In genomic region chr5:14415516-14416074, GRCh38 we compare ENCODE assay signal across 11 cellular contexts.
DNase-seq lines count a peak whose midpoint lies in the region; ATAC-seq and TF ChIP-seq lines count a peak whose summit lies in the region.
"Had no signal": no experiment of that assay in that cellular context is flagged by ENCODE, and none has a peak within 500 bp of the region (broad histone marks: within the 10 kb centered on the region; RNA-seq: fewer than 3 reads in every experiment).

No MANE protein-coding gene starts in this region.

- 78 to 85% methylated on average over 6 of the region's 6 CpGs for WGBS in GM23248 (ENCODE audit: low coverage in 1 of 2, low lambda C conversion rate in 2 of 2, missing lambda C conversion rate in 2 of 2), 2 experiments

- no peak overlapping the region for H3K9ac ChIP-seq in GM23248

- peak; percentile 54 for DNase-seq in GM06990 (ENCODE audit: extremely low read depth, insufficient read length)
- no peak for DNase-seq in GM23248
- DNase-seq in activated T-helper 1 cell treated with anti-CD3 and anti-CD28 coated beads, Interleukin-12 subunit alpha, Interleukin-12 subunit beta, Interleukin-2, Interleukin-4 antibody, amounts not matched to agents 30 ng/mL and 10 ng/mL and 1 ng/mL, durations not matched to agents 14 hours and 24 hours and 36 hours (ENCODE audit: low spot score): no peak
- DNase-seq in memory B cell (ENCODE audit: low spot score in 2 of 2): no peak
- DNase-seq in GDM1 (lab: John Stamatoyannopoulos, UW): no peak
- DNase-seq in mucosa of gallbladder (ENCODE audit: low spot score): no peak
- no peak for DNase-seq in NCI-H1105 (lab: John Stamatoyannopoulos, UW)
- DNase-seq: activated CD8-positive, alpha-beta memory T cell treated with anti-CD3 and anti-CD28 coated beads, Interleukin-2, amount 50 U/mL, for 4 hours; SW 1271 had no signal

- no peaks in the 10 kb centered on the region for H4K20me1 ChIP-seq in GM23248 (ENCODE audit: insufficient read depth)

- no peaks in the 10 kb centered on the region for H3K9me3 ChIP-seq in GM23248 (ENCODE audit: low read depth)

- H3F3A ChIP-seq in GM23248 (ENCODE audit: insufficient read depth): peaks cover 100% of the 10 kb centered on the region

- no peak for ATAC-seq in memory B cell (ENCODE audit: low read depth)
- ATAC-seq in HG02759 (IDR thresholded peaks at IDR 0.05; ENCODE audit: unreplicated experiment): no peak

- peak overlapping the region; percentile 82 for H3K27ac ChIP-seq in GM23248

- H3K4me3 ChIP-seq in GM06990 (replicated peaks; ENCODE audit: low read depth, low read length) (no peak overlapping the region), GM23248 (no peak overlapping the region)

- in situ Hi-C loops in GM23248 (cut with MboI): no loop called here

- intact Hi-C loops in activated T-helper 1 cell treated with anti-CD3 and anti-CD28 coated beads, Interleukin-12 subunit alpha, Interleukin-12 subunit beta, Interleukin-2, Interleukin-4 antibody, amounts not matched to agents 30 ng/mL and 10 ng/mL and 1 ng/mL, durations not matched to agents 14 hours and 24 hours and 36 hours (cut with micrococcal nuclease): loop anchor here (1.0 to 5.0 kb wide), 7 partner anchors 9 to 457 kb away; partner anchors contain the start of genes ANKH and OTULIN

- peak overlapping the region; percentile 90 for H3K27ac Mint-ChIP-seq in activated T-helper 1 cell treated with anti-CD3 and anti-CD28 coated beads, Interleukin-12 subunit alpha, Interleukin-12 subunit beta, Interleukin-2, Interleukin-4 antibody, amounts not matched to agents 30 ng/mL and 10 ng/mL and 1 ng/mL, durations not matched to agents 14 hours and 24 hours and 36 hours
- H3K27ac Mint-ChIP-seq in memory B cell: peak overlapping the region; percentile 78
- H3K27ac Mint-ChIP-seq: dendritic cell treated with granulocyte-macrophage colony-stimulating factor and Interleukin-4, amounts not matched to agents 40 ng/mL and 50 ng/mL, for 4 days had no signal

- H3K36me3 ChIP-seq in GM06990 (ENCODE audit: control insufficient read depth, insufficient read depth, low read length): peaks cover 26% of the 10 kb centered on the region
- peaks cover 72% of the 10 kb centered on the region for H3K36me3 ChIP-seq in GM23248 (ENCODE audit: low read depth)

- peaks cover 52% of the 10 kb centered on the region for H3K4me1 Mint-ChIP-seq in activated T-helper 1 cell treated with anti-CD3 and anti-CD28 coated beads, Interleukin-12 subunit alpha, Interleukin-12 subunit beta, Interleukin-2, Interleukin-4 antibody, amounts not matched to agents 30 ng/mL and 10 ng/mL and 1 ng/mL, durations not matched to agents 14 hours and 24 hours and 36 hours (ENCODE audit: low read depth)
- H3K4me1 Mint-ChIP-seq in memory B cell: peaks cover 14% of the 10 kb centered on the region

- peaks cover 5% of the 10 kb centered on the region for H3K36me3 Mint-ChIP-seq in activated T-helper 1 cell treated with anti-CD3 and anti-CD28 coated beads, Interleukin-12 subunit alpha, Interleukin-12 subunit beta, Interleukin-2, Interleukin-4 antibody, amounts not matched to agents 30 ng/mL and 10 ng/mL and 1 ng/mL, durations not matched to agents 14 hours and 24 hours and 36 hours (ENCODE audit: low read depth)
- peaks cover 38% of the 10 kb centered on the region for H3K36me3 Mint-ChIP-seq in memory B cell

- peak overlapping the region; percentile 16 for H3K4me2 ChIP-seq in GM23248 (ENCODE audit: unreplicated experiment)

- H3K9me3 Mint-ChIP-seq in activated T-helper 1 cell treated with anti-CD3 and anti-CD28 coated beads, Interleukin-12 subunit alpha, Interleukin-12 subunit beta, Interleukin-2, Interleukin-4 antibody, amounts not matched to agents 30 ng/mL and 10 ng/mL and 1 ng/mL, durations not matched to agents 14 hours and 24 hours and 36 hours: no peaks in the 10 kb centered on the region
- H3K9me3 Mint-ChIP-seq in memory B cell: no peaks in the 10 kb centered on the region
- H3K9me3 Mint-ChIP-seq: dendritic cell treated with granulocyte-macrophage colony-stimulating factor and Interleukin-4, amounts not matched to agents 40 ng/mL and 50 ng/mL, for 4 days had no signal

- no peak overlapping the region for H2AFZ ChIP-seq in GM23248

- peaks cover 7% of the 10 kb centered on the region for H3K27me3 Mint-ChIP-seq in activated T-helper 1 cell treated with anti-CD3 and anti-CD28 coated beads, Interleukin-12 subunit alpha, Interleukin-12 subunit beta, Interleukin-2, Interleukin-4 antibody, amounts not matched to agents 30 ng/mL and 10 ng/mL and 1 ng/mL, durations not matched to agents 14 hours and 24 hours and 36 hours (ENCODE audit: insufficient read depth)
- H3K27me3 Mint-ChIP-seq in memory B cell: no peaks in the 10 kb centered on the region
- H3K27me3 Mint-ChIP-seq: dendritic cell treated with granulocyte-macrophage colony-stimulating factor and Interleukin-4, amounts not matched to agents 40 ng/mL and 50 ng/mL, for 4 days had no signal

- TF ChIP-seq CTCF in GM06990 (IDR thresholded peaks at IDR 0.05; ENCODE audit: insufficient read depth, low read length, poor library complexity, severe bottlenecking): no peak

- H3K4me3 Mint-ChIP-seq in activated T-helper 1 cell treated with anti-CD3 and anti-CD28 coated beads, Interleukin-12 subunit alpha, Interleukin-12 subunit beta, Interleukin-2, Interleukin-4 antibody, amounts not matched to agents 30 ng/mL and 10 ng/mL and 1 ng/mL, durations not matched to agents 14 hours and 24 hours and 36 hours: peak overlapping the region; percentile 43
- no peak overlapping the region for H3K4me3 Mint-ChIP-seq in memory B cell
- H3K4me3 Mint-ChIP-seq: dendritic cell treated with granulocyte-macrophage colony-stimulating factor and Interleukin-4, amounts not matched to agents 40 ng/mL and 50 ng/mL, for 4 days had no signal

- peaks cover 41% of the 10 kb centered on the region for H3K4me1 ChIP-seq in GM23248 (ENCODE audit: insufficient read depth)

- no peaks in the 10 kb centered on the region for H3K9me2 ChIP-seq in GM23248 (ENCODE audit: insufficient read depth)

- H3K79me2 ChIP-seq in GM23248 (ENCODE audit: insufficient read depth): peaks cover 99% of the 10 kb centered on the region

- no peaks in the 10 kb centered on the region for H3K27me3 ChIP-seq in GM06990 (replicated peaks; ENCODE audit: control insufficient read depth, insufficient read depth, low read length)
- H3K27me3 ChIP-seq in GM23248 (replicated peaks; ENCODE audit: insufficient read depth): no peaks in the 10 kb centered on the region
